Comparison of ENCODE assay signal across 14 cellular contexts in the genomic region with DNA sequence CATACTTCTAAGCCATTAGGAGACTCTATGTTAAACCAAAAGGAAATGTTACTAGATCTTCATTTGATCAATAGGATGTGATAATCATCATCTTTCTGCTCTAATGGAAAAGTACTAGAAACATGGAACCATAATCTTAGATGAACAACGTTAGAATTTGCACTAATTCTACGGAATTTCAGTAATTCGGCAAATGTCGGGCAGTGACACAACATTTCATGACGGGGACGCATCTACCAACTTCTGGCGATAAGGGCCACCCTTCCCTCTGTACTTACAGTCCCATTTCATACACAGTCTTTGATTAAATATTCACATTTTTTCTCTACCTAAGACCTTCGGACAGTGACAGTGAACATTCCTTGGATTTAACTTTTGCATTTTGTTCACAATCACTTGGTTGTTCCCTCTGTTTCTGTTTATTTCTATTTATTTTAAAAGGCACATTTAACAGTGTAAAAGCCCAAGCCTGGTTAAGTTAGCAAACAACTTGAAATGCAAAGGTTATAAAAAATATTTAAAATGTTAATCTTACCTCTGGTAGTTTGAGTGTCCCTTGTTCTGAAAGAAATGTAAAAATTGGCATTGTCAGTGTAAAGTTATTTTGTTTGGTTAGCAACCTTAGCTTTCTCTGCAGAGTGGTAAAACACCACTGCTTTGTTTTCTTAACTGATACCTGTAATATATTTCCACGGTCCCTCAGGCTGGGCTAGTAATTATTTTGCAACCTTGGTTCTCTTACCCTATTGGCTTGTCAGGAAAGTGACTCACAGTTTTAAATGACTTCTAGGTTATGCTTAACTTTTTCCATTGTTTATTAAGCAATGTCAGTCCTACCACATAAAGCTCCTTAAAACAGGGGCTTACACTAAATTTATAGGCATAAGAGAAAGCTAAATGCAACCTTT.
DNase-seq lines count a peak whose midpoint lies in the region; FAIRE-seq and TF ChIP-seq lines count a peak whose summit lies in the region.
"Had no signal": no experiment of that assay in that cellular context is flagged by ENCODE, and none has a peak within 500 bp of the region (broad histone marks: within the 10 kb centered on the region; RNA-seq: fewer than 3 reads in every experiment).

No MANE protein-coding gene starts in this region.

- WGBS in hepatocyte (ENCODE audit: low lambda C conversion rate, missing lambda C conversion rate), result 72% methylated on average over 9 of the region's 9 CpGs

- H3K36me3 Mint-ChIP-seq in astrocyte (ENCODE audit: low read depth, unreplicated experiment), result no peaks in the 10 kb centered on the region

- H3K9me3 ChIP-seq in astrocyte (ENCODE audit: insufficient read depth, low read depth, low read length) (no peaks in the 10 kb centered on the region), hepatocyte (ENCODE audit: low read depth) (no peaks in the 10 kb centered on the region)

- no peaks in the 10 kb centered on the region for H4K20me1 ChIP-seq in astrocyte (ENCODE audit: insufficient read depth, low read length)
- no peaks in the 10 kb centered on the region for H4K20me1 ChIP-seq in hepatocyte (ENCODE audit: insufficient read depth, poor library complexity, severe bottlenecking)

- DNase-seq in M059J (ENCODE audit: low read depth) (peak; percentile 97), astrocyte (ENCODE audit: low read depth) (peak; percentile 57), hepatocyte (ENCODE audit: low spot score) (peak; percentile 61), stromal cell of bone marrow (ENCODE audit: low read depth) (peak; percentile 24), nucleus accumbens (lab: John Stamatoyannopoulos, UW) (no peak), GM19238 (ENCODE audit: insufficient read length, low spot score) (no peak), NCI-H748 (lab: John Stamatoyannopoulos, UW; ENCODE audit: unreplicated experiment) (no peak), anterior cingulate cortex (lab: John Stamatoyannopoulos, UW) (no peak)
- DNase-seq: activated CD4-positive, alpha-beta T cell treated with anti-CD3 and anti-CD28 coated beads for 36 hours; activated gamma-delta T cell treated with Interleukin-2 at 50 U/mL for 16 hours; NCI-H2171; stimulated activated CD4-positive, alpha-beta T cell treated with anti-CD3 and anti-CD28 coated beads, Interleukin-2, amount 100 ng/mL, for 24 hours had no signal

- no peak overlapping the region for H3K4me3 Mint-ChIP-seq in astrocyte (ENCODE audit: unreplicated experiment)
- H3K4me3 Mint-ChIP-seq: activated CD4-positive, alpha-beta T cell treated with anti-CD3 and anti-CD28 coated beads for 36 hours; dendritic cell treated with granulocyte-macrophage colony-stimulating factor and Interleukin-4, amounts not matched to agents 40 ng/mL and 50 ng/mL, for 4 days; neural crest cell had no signal

- no peaks in the 10 kb centered on the region for H3K27me3 Mint-ChIP-seq in astrocyte (ENCODE audit: low read depth, unreplicated experiment)
- H3K27me3 Mint-ChIP-seq: activated CD4-positive, alpha-beta T cell treated with anti-CD3 and anti-CD28 coated beads for 36 hours; dendritic cell treated with granulocyte-macrophage colony-stimulating factor and Interleukin-4, amounts not matched to agents 40 ng/mL and 50 ng/mL, for 4 days had no signal

- H2AFZ ChIP-seq in astrocyte (ENCODE audit: low read depth, low read length) (no peak overlapping the region), hepatocyte (no peak overlapping the region)

- H3K36me3 ChIP-seq in astrocyte (ENCODE audit: insufficient read depth, low read length) (no peaks in the 10 kb centered on the region), hepatocyte (replicated peaks; ENCODE audit: insufficient read depth, low read depth) (no peaks in the 10 kb centered on the region)

- H3K4me3 ChIP-seq in astrocyte (ENCODE audit: insufficient read depth, low read depth, low read length), result no peak overlapping the region
- peak overlapping the region; percentile 25 for H3K4me3 ChIP-seq in hepatocyte

- no peaks in the 10 kb centered on the region for H3K27me3 ChIP-seq in astrocyte (ENCODE audit: insufficient read depth, low read length)
- H3K27me3 ChIP-seq in hepatocyte, result no peaks in the 10 kb centered on the region

- TF ChIP-seq CTCF in astrocyte (IDR thresholded peaks at IDR 0.05; ENCODE audit: insufficient read depth, low read depth, low read length) (no peak), hepatocyte (IDR thresholded peaks at IDR 0.05; ENCODE audit: poor library complexity) (no peak)

- H3K4me2 ChIP-seq in astrocyte (ENCODE audit: low read length), result no peak overlapping the region
- peak overlapping the region; percentile 61 for H3K4me2 ChIP-seq in hepatocyte

- H3K27ac Mint-ChIP-seq in astrocyte (ENCODE audit: unreplicated experiment), result no peak overlapping the region
- H3K27ac Mint-ChIP-seq: activated CD4-positive, alpha-beta T cell treated with anti-CD3 and anti-CD28 coated beads for 36 hours; dendritic cell treated with granulocyte-macrophage colony-stimulating factor and Interleukin-4, amounts not matched to agents 40 ng/mL and 50 ng/mL, for 4 days had no signal

- H3K79me2 ChIP-seq in astrocyte (ENCODE audit: insufficient read depth, low read length) (no peaks in the 10 kb centered on the region), hepatocyte (peaks cover 7% of the 10 kb centered on the region)

- no peaks in the 10 kb centered on the region for H3K4me1 ChIP-seq in astrocyte (ENCODE audit: insufficient read depth, low read length)
- H3K4me1 ChIP-seq in hepatocyte (ENCODE audit: insufficient read depth), result peaks cover 20% of the 10 kb centered on the region

- H3K9me2 ChIP-seq in hepatocyte (replicated peaks; ENCODE audit: insufficient read depth), result no peaks in the 10 kb centered on the region

- H3K27ac ChIP-seq in astrocyte (ENCODE audit: low read depth, low read length) (no peak overlapping the region), hepatocyte (peak overlapping the region; percentile 51)

- no peak for FAIRE-seq in astrocyte (lab: Jason Lieb, UNC)

- no peaks in the 10 kb centered on the region for H3K4me1 Mint-ChIP-seq in astrocyte (ENCODE audit: low read depth, unreplicated experiment)
- H3K4me1 Mint-ChIP-seq: activated CD4-positive, alpha-beta T cell treated with anti-CD3 and anti-CD28 coated beads for 36 hours had no signal

- no peaks in the 10 kb centered on the region for H3K9me3 Mint-ChIP-seq in astrocyte (ENCODE audit: unreplicated experiment)
- H3K9me3 Mint-ChIP-seq: dendritic cell treated with granulocyte-macrophage colony-stimulating factor and Interleukin-4, amounts not matched to agents 40 ng/mL and 50 ng/mL, for 4 days; neural crest cell had no signal

- no peak overlapping the region for H3K9ac ChIP-seq in astrocyte (ENCODE audit: low read length)

Comparison
In these comparisons a context has a peak if more than half of its experiments do, and no peak if none do; other contexts are left out.
1. DNase-seq: peak in M059J (single experiment), astrocyte (single experiment), hepatocyte (single experiment) and stromal cell of bone marrow (single experiment); none in nucleus accumbens (0 of 56), GM19238 (single experiment), NCI-H748 (single experiment) and anterior cingulate cortex (0 of 58).